ENCODE assay signal across 28 cellular contexts in genomic region chr6:6966569-6966968, GRCh38.
"Had no signal": no experiment of that assay in that cellular context is flagged by ENCODE, and none has a peak within 500 bp of the region (broad histone marks: within the 10 kb centered on the region; RNA-seq: fewer than 3 reads in every experiment).

No MANE protein-coding gene starts in this region.

- DNase-seq: caudate nucleus; cerebellar nuclear complex; effector CD8-positive, alpha-beta T cell; endodermal cell; erythroblast; foreskin keratinocyte; heart left ventricle; hippocampal formation; midbrain; naive thymus-derived CD4-positive, alpha-beta T cell; nephron progenitor cell; occipital lobe; ovary; posterior cingulate gyrus; psoas muscle; right cardiac atrium; sigmoid colon; stimulated activated CD4-positive, alpha-beta T cell treated with anti-CD3 and anti-CD28 coated beads, Interleukin-2, amount 100 ng/mL, for 24 hours; stimulated activated CD4-positive, alpha-beta T cell treated with anti-CD3 and anti-CD28 coated beads, Interleukin-4, amount 100 ng/mL, for 24 hours; upper lobe of right lung; uterus had no signal

- H3K27ac ChIP-seq: foreskin keratinocyte, gastroesophageal sphincter, heart left ventricle, ovary, psoas muscle, sigmoid colon, thoracic aorta, tibial nerve, upper lobe of right lung, uterus had no signal

- ATAC-seq: foreskin keratinocyte; gastroesophageal sphincter; heart left ventricle; naive thymus-derived CD4-positive, alpha-beta T cell; psoas muscle; right cardiac atrium; stimulated activated effector memory CD8-positive, alpha-beta T cell treated with anti-CD3 and anti-CD28 coated beads, Interleukin-12 subunit alpha, Interleukin-12 subunit beta, amount 100 ng/mL, for 72 hours; upper lobe of right lung had no signal

- H3K36me3 ChIP-seq: gastroesophageal sphincter, heart left ventricle, ovary, sigmoid colon, thoracic aorta, tibial nerve, upper lobe of right lung, uterus had no signal

- H3K9me3 Mint-ChIP-seq: endodermal cell; memory B cell; naive thymus-derived CD4-positive, alpha-beta T cell; nephron progenitor cell; stimulated activated effector memory CD8-positive, alpha-beta T cell treated with anti-CD3 and anti-CD28 coated beads, Interleukin-12 subunit alpha, Interleukin-12 subunit beta, amount 100 ng/mL, for 72 hours; stimulated activated naive CD8-positive, alpha-beta T cell treated with anti-CD3 and anti-CD28 coated beads, Interleukin-15, Interleukin-2, amounts not matched to agents 100 ng/mL and 50 ng/mL, for 24 hours had no signal

- H3K27me3 ChIP-seq: foreskin keratinocyte, gastroesophageal sphincter, heart left ventricle, ovary, sigmoid colon, tibial nerve, upper lobe of right lung, uterus had no signal

- H3K4me3 Mint-ChIP-seq: endodermal cell; memory B cell; naive thymus-derived CD4-positive, alpha-beta T cell; nephron progenitor cell; stimulated activated effector memory CD8-positive, alpha-beta T cell treated with anti-CD3 and anti-CD28 coated beads, Interleukin-12 subunit alpha, Interleukin-12 subunit beta, amount 100 ng/mL, for 72 hours; stimulated activated naive CD8-positive, alpha-beta T cell treated with anti-CD3 and anti-CD28 coated beads, Interleukin-15, Interleukin-2, amounts not matched to agents 100 ng/mL and 50 ng/mL, for 24 hours had no signal

- H3K27me3 Mint-ChIP-seq: stimulated activated naive CD8-positive, alpha-beta T cell treated with anti-CD3 and anti-CD28 coated beads, Interleukin-15, Interleukin-2, amounts not matched to agents 100 ng/mL and 50 ng/mL, for 24 hours had no signal

- H3K36me3 Mint-ChIP-seq: memory B cell; naive thymus-derived CD4-positive, alpha-beta T cell; stimulated activated effector memory CD8-positive, alpha-beta T cell treated with anti-CD3 and anti-CD28 coated beads, Interleukin-12 subunit alpha, Interleukin-12 subunit beta, amount 100 ng/mL, for 72 hours had no signal

- H3K4me1 ChIP-seq: gastroesophageal sphincter, psoas muscle, sigmoid colon, tibial nerve, upper lobe of right lung, uterus had no signal

- H3K9me3 ChIP-seq: gastroesophageal sphincter, heart left ventricle, ovary, psoas muscle, sigmoid colon, thoracic aorta, tibial nerve, upper lobe of right lung, uterus had no signal

- H3K4me1 Mint-ChIP-seq: endodermal cell; memory B cell; nephron progenitor cell; stimulated activated effector memory CD8-positive, alpha-beta T cell treated with anti-CD3 and anti-CD28 coated beads, Interleukin-12 subunit alpha, Interleukin-12 subunit beta, amount 100 ng/mL, for 72 hours had no signal

- H3K4me3 ChIP-seq: gastroesophageal sphincter, heart left ventricle, lung, ovary, psoas muscle, sigmoid colon, thoracic aorta, tibial nerve, upper lobe of right lung, uterus had no signal

- H3K27ac Mint-ChIP-seq: endodermal cell; memory B cell; naive thymus-derived CD4-positive, alpha-beta T cell; nephron progenitor cell; stimulated activated effector memory CD8-positive, alpha-beta T cell treated with anti-CD3 and anti-CD28 coated beads, Interleukin-12 subunit alpha, Interleukin-12 subunit beta, amount 100 ng/mL, for 72 hours; stimulated activated naive CD8-positive, alpha-beta T cell treated with anti-CD3 and anti-CD28 coated beads, Interleukin-15, Interleukin-2, amounts not matched to agents 100 ng/mL and 50 ng/mL, for 24 hours had no signal
